Comparison of ENCODE assay signal across 12 cellular contexts in the genomic region with DNA sequence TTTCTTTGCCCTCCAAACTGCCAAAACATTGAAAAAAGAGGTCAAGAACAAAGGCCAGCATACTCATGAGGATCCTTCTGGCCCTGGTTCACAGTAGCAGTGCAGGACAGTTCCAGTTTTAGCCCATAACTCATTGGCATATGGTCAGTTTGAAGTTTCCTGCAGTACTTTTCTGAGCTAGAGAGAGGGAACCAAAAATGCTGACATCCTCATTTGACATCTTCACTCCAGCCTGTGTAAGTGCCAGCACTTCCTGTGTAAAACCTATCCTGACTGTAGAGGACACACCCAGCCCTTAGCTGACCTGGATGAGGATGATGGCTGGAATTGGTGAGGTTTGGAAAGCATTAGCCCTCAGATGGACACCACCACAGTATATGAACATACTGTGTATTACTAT.
DNase-seq lines count a peak whose midpoint lies in the region; ATAC-seq and TF ChIP-seq lines count a peak whose summit lies in the region.
"Had no signal": no experiment of that assay in that cellular context is flagged by ENCODE, and none has a peak within 500 bp of the region (broad histone marks: within the 10 kb centered on the region; RNA-seq: fewer than 3 reads in every experiment).

No MANE protein-coding gene starts in this region.

- no peak for TF ChIP-seq CTCF in H9 (conservative IDR thresholded peaks at IDR 0.05)
- no peak for TF ChIP-seq CTCF in OCI-LY7 (conservative IDR thresholded peaks at IDR 0.05; ENCODE audit: low read length)
- TF ChIP-seq CTCF in gastrocnemius medialis (IDR thresholded peaks at IDR 0.05 in 4 of 5, conservative IDR thresholded peaks at IDR 0.05 in 1 of 5), result no peak
- TF ChIP-seq CTCF in foreskin fibroblast (IDR thresholded peaks at IDR 0.05; ENCODE audit: low read depth, low read length), result no peak

- no peaks in the 10 kb centered on the region for H3K23me2 ChIP-seq in H9 (ENCODE audit: insufficient read length, low read depth, low read length, poor library complexity, severe bottlenecking)

- H3K79me2 ChIP-seq in H9 (ENCODE audit: insufficient read depth, low read length), result peaks cover 1% of the 10 kb centered on the region; the same call in 1 of the 2 replicates
- H3K79me2 ChIP-seq in OCI-LY7 (ENCODE audit: insufficient read depth, low read depth, low read length), result peaks cover 5% of the 10 kb centered on the region; the same call in 1 of the 2 replicates

- H3K36me3 ChIP-seq in OCI-LY7 (ENCODE audit: insufficient read depth, low read length) (no peaks in the 10 kb centered on the region), gastrocnemius medialis (no peaks in the 10 kb centered on the region)

- H3K23ac ChIP-seq in H9 (ENCODE audit: insufficient read length, low read depth, low read length), result no peak overlapping the region

- no peak overlapping the region for H3K14ac ChIP-seq in H9 (ENCODE audit: insufficient read depth, low read length)

- H4K20me1 ChIP-seq in H9 (ENCODE audit: control insufficient read depth, insufficient read depth, insufficient read length) (no peaks in the 10 kb centered on the region), OCI-LY7 (ENCODE audit: insufficient read depth, low read length) (no peaks in the 10 kb centered on the region)

- no peak overlapping the region for H3K9ac ChIP-seq in H9 (ENCODE audit: extremely low read depth, insufficient read length, low read length)

- H2AFZ ChIP-seq in H9 (ENCODE audit: low read length) (no peak overlapping the region), OCI-LY7 (ENCODE audit: low read length) (peak overlapping the region; percentile 71)

- no peak overlapping the region for H3K18ac ChIP-seq in H9 (ENCODE audit: insufficient read length, low read depth, low read length)

- peaks cover 0 to 5% of the 10 kb centered on the region in 2 experiments; a peak in 1 of 4 replicates for H3K4me1 Mint-ChIP-seq in H9

- TF ChIP-seq POLR2A in gastrocnemius medialis (IDR thresholded peaks at IDR 0.05), result no peak

- no peak overlapping the region for H3K56ac ChIP-seq in H9 (ENCODE audit: insufficient read length, low read depth, low read length)

- no peak overlapping the region for H2BK120ac ChIP-seq in H9 (ENCODE audit: low read depth, low read length, poor library complexity, severe bottlenecking)

- H3K9me3 Mint-ChIP-seq in H9, result no peaks in the 10 kb centered on the region
- H3K9me3 Mint-ChIP-seq: effector memory CD8-positive, alpha-beta T cell; nephron had no signal

- in situ Hi-C loops in gastrocnemius medialis (cut with MboI; ENCODE audit: low sequenced_read_pairs in 4 of 4), result no loop called here

- DNase-seq in H9 (no peak), OCI-LY7 (ENCODE audit: low spot score) (peak; percentile 69), left cardiac atrium (no peak), gastrocnemius medialis (peak; percentile 25 to 32), NCI-H345 treated with DMSO at 0.1 percent for 48 hours (lab: John Stamatoyannopoulos, UW; ENCODE audit: unreplicated experiment) (no peak), HEK293T (ENCODE audit: extremely low spot score) (no peak), foreskin fibroblast (no peak), retina (no peak)
- DNase-seq: effector memory CD8-positive, alpha-beta T cell; NCI-H2171 treated with DMSO at 0.1 percent for 48 hours; SW 1271 had no signal

- H3K27me3 ChIP-seq in H9 (ENCODE audit: insufficient read depth, low read length), result no peaks in the 10 kb centered on the region
- no peaks in the 10 kb centered on the region for H3K27me3 ChIP-seq in gastrocnemius medialis

- H3K9me2 ChIP-seq in OCI-LY7 (ENCODE audit: insufficient read depth, low read length), result no peaks in the 10 kb centered on the region

- H4K5ac ChIP-seq in H9 (ENCODE audit: insufficient read length, low read depth, low read length), result no peak overlapping the region

- no peak overlapping the region for H2BK5ac ChIP-seq in H9 (ENCODE audit: insufficient read length, low read length)

- no peak overlapping the region for H2BK20ac ChIP-seq in H9 (ENCODE audit: low read depth, low read length, poor library complexity, severe bottlenecking)

- no peak overlapping the region for H3K27ac ChIP-seq in H9 (ENCODE audit: insufficient read length, low read depth, low read length)
- H3K27ac ChIP-seq in OCI-LY7 (ENCODE audit: low read depth, low read length, poor library complexity, severe bottlenecking), result peak overlapping the region; percentile 83
- peak overlapping the region; percentile 38 to 69 (median 47) for H3K27ac ChIP-seq in gastrocnemius medialis

- H2BK12ac ChIP-seq in H9 (ENCODE audit: insufficient read length, low read depth, low read length), result no peak overlapping the region

- H3K4me2 ChIP-seq in H9 (ENCODE audit: insufficient read depth, insufficient read length, low read length) (no peak overlapping the region), OCI-LY7 (ENCODE audit: low read length) (peak overlapping the region; percentile 76)

- H2BK15ac ChIP-seq in H9 (ENCODE audit: low read depth, low read length), result no peak overlapping the region

- no peak overlapping the region for H3T11ph ChIP-seq in H9 (ENCODE audit: low read length)

- H3K79me1 ChIP-seq in H9 (ENCODE audit: insufficient read depth, low read depth, low read length, poor library complexity, severe bottlenecking), result peaks cover 3% of the 10 kb centered on the region

- H3K9me3 ChIP-seq in H9 (ENCODE audit: control insufficient read depth, low read depth, low read length) (no peaks in the 10 kb centered on the region), OCI-LY7 (ENCODE audit: low read length) (no peaks in the 10 kb centered on the region), gastrocnemius medialis (no peaks in the 10 kb centered on the region)

- POLR2A ChIA-PET in OCI-LY7 (lab: Charles Lee), result interaction anchor here (0.5 to 4.0 kb wide), 16 partner anchors 11 to 880 kb away, joined by 3 to 40 read pairs (median 6); no protein-coding TSS in a partner anchor
- POLR2A ChIA-PET in HEK293T (lab: Yijun Ruan, JAX), result no interaction called here

- no peak overlapping the region for H2AK5ac ChIP-seq in H9 (ENCODE audit: insufficient read length, low read length)

- H3K27ac Mint-ChIP-seq in H9, result peak overlapping the region in 2 of 3 experiments; percentile 13 to 18; a peak in 1 of 7 replicates
- H3K27ac Mint-ChIP-seq: effector memory CD8-positive, alpha-beta T cell; nephron had no signal

- ATAC-seq in left cardiac atrium, result peak; percentile 60 to 79
- peak; percentile 72 to 82 for ATAC-seq in gastrocnemius medialis
- ATAC-seq: effector memory CD8-positive, alpha-beta T cell had no signal

- H3K4me3 ChIP-seq in OCI-LY7 (ENCODE audit: low read depth, low read length, poor library complexity, severe bottlenecking), result peak overlapping the region; percentile 57
- H3K4me3 ChIP-seq in gastrocnemius medialis, result no peak overlapping the region
- H3K4me3 ChIP-seq in foreskin fibroblast (ENCODE audit: low read depth in 1 of 2, low read length in 2 of 2), result no peak overlapping the region

- CTCF ChIA-PET in OCI-LY7 (lab: Charles Lee; ENCODE audit: unreplicated experiment) (interaction anchor here (1.4 to 2.4 kb wide), 3 partner anchors 10 to 191 kb away, joined by 4 to 12 read pairs (median 4); no protein-coding TSS in a partner anchor), HEK293T (lab: Yijun Ruan, JAX) (no interaction called here)

- no peak overlapping the region for H4K91ac ChIP-seq in H9 (ENCODE audit: insufficient read length, low read depth, low read length)

- BruUV-seq in OCI-LY7 (replicated peaks; lab: Mats Ljungman, UMichigan), result no TSS peak

- peaks cover 4 to 36% (median 11%) of the 10 kb centered on the region in 3 experiments; a peak in 6 of 7 replicates for H3K36me3 Mint-ChIP-seq in H9 (ENCODE audit: insufficient read depth in 1 of 3, low read depth in 3 of 3)

- no peak overlapping the region for H3K4me3 Mint-ChIP-seq in H9
- H3K4me3 Mint-ChIP-seq: effector memory CD8-positive, alpha-beta T cell; nephron had no signal

- H3K4ac ChIP-seq in H9 (ENCODE audit: low read depth, low read length), result no peak overlapping the region

- intact Hi-C loops in OCI-LY7 (cut with micrococcal nuclease; ENCODE audit: unreplicated experiment) (loop anchor here (2.0 kb wide), 1 partner anchor 39 kb away; no protein-coding TSS in a partner anchor), left cardiac atrium (cut with DNase I) (no loop called here), gastrocnemius medialis (cut with DNase I; ENCODE audit: low total_unique reads) (no loop called here)

- H3K27me3 Mint-ChIP-seq in H9 (ENCODE audit: low read depth), result no peaks in the 10 kb centered on the region; the same call in 1 of the 2 replicates

- no peak overlapping the region for H4K8ac ChIP-seq in H9 (replicated peaks; ENCODE audit: insufficient read length, low read depth, low read length)

- H3K4me1 ChIP-seq in H9 (ENCODE audit: insufficient read depth, low read length), result no peaks in the 10 kb centered on the region
- peaks cover 65% of the 10 kb centered on the region for H3K4me1 ChIP-seq in OCI-LY7 (ENCODE audit: insufficient read depth, low read length, poor library complexity, severe bottlenecking)
- H3K4me1 ChIP-seq in gastrocnemius medialis, result peaks cover 42 to 58% of the 10 kb centered on the region in 2 donors

TF ChIP-seq in HEK293T, 16 proteins besides CTCF, POLR2A, EP300 and RAD21:
- TF ChIP-seq, protein P1, sequence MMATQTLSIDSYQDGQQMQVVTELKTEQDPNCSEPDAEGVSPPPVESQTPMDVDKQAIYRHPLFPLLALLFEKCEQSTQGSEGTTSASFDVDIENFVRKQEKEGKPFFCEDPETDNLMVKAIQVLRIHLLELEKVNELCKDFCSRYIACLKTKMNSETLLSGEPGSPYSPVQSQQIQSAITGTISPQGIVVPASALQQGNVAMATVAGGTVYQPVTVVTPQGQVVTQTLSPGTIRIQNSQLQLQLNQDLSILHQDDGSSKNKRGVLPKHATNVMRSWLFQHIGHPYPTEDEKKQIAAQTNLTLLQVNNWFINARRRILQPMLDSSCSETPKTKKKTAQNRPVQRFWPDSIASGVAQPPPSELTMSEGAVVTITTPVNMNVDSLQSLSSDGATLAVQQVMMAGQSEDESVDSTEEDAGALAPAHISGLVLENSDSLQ (IDR thresholded peaks at IDR 0.05), result no peak
- TF ChIP-seq HDGF (IDR thresholded peaks at IDR 0.05; ENCODE audit: borderline replicate concordance) (no peak), NFRKB (IDR thresholded peaks at IDR 0.05) (no peak)
TF ChIP-seq in HEK293T: peak in this region for 0.

Comparison
In these comparisons a context has a peak if more than half of its experiments do, and no peak if none do; other contexts are left out.
1. DNase-seq: peak in OCI-LY7 (single experiment) and gastrocnemius medialis (2 of 2); none in H9 (single experiment), left cardiac atrium (single experiment), NCI-H345 treated with DMSO at 0.1 percent for 48 hours (single experiment), HEK293T (single experiment), foreskin fibroblast (0 of 2) and retina (single experiment).